Comparison of ENCODE assay signal across 29 cellular contexts in genomic region chr9:112000743-112001142, GRCh38.
DNase-seq lines count a peak whose midpoint lies in the region; ATAC-seq and TF ChIP-seq lines count a peak whose summit lies in the region.
"Had no signal": no experiment of that assay in that cellular context is flagged by ENCODE, and none has a peak within 500 bp of the region (broad histone marks: within the 10 kb centered on the region; RNA-seq: fewer than 3 reads in every experiment).

No MANE protein-coding gene starts in this region.

- H3K4me3 Mint-ChIP-seq in activated naive CD8-positive, alpha-beta T cell treated with anti-CD3 and anti-CD28 coated beads, Interleukin-2, amount 10 ng/mL, durations not matched to agents 7 days and 5 days, result peak overlapping the region; percentile 39
- H3K4me3 Mint-ChIP-seq in activated naive CD8-positive, alpha-beta T cell treated with anti-CD3 and anti-CD28 coated beads, Interleukin-2, amount 50 U/mL, for 24 hours, result no peak overlapping the region
- H3K4me3 Mint-ChIP-seq in activated B cell treated with CpG ODN at 0.5 μM for 24 hours, result no peak overlapping the region
- H3K4me3 Mint-ChIP-seq: mesothelial cell of epicardium had no signal

- TF ChIP-seq CTCF in activated B cell treated with CpG ODN at 0.5 μM for 24 hours (IDR thresholded peaks at IDR 0.05) (no peak), fibroblast of mammary gland (conservative IDR thresholded peaks at IDR 0.05; ENCODE audit: control insufficient read depth, insufficient read depth, low read depth, low read length) (peak; percentile 8)

- POLR2A ChIA-PET in activated naive CD8-positive, alpha-beta T cell treated with anti-CD3 and anti-CD28 coated beads, Interleukin-2, amount 10 ng/mL, durations not matched to agents 7 days and 5 days (lab: Charles Lee), result no interaction called here
- POLR2A ChIA-PET in activated B cell treated with CpG ODN at 0.5 μM for 24 hours (lab: Charles Lee), result no interaction called here

- ATAC-seq in activated naive CD8-positive, alpha-beta T cell treated with anti-CD3 and anti-CD28 coated beads, Interleukin-2, amount 10 ng/mL, durations not matched to agents 7 days and 5 days (ENCODE audit: low read depth), result no peak
- ATAC-seq in activated naive CD8-positive, alpha-beta T cell treated with anti-CD3 and anti-CD28 coated beads, Interleukin-2, amount 50 U/mL, for 24 hours, result no peak
- ATAC-seq in activated B cell treated with CpG ODN at 0.5 μM for 24 hours (ENCODE audit: low read depth) (no peak), esophagus mucosa (no peak), HG03045 (IDR thresholded peaks at IDR 0.05; ENCODE audit: unreplicated experiment) (no peak)
- ATAC-seq: SK-N-SH treated with all-trans-retinoic acid at 6 μM for 48 hours had no signal

- CTCF ChIA-PET in activated B cell treated with CpG ODN at 0.5 μM for 24 hours (lab: Charles Lee), result no interaction called here

- intact Hi-C loops in activated B cell treated with CpG ODN at 0.5 μM for 24 hours (cut with micrococcal nuclease), result no loop called here

- no peaks in the 10 kb centered on the region for H3K9me3 Mint-ChIP-seq in activated naive CD8-positive, alpha-beta T cell treated with anti-CD3 and anti-CD28 coated beads, Interleukin-2, amount 10 ng/mL, durations not matched to agents 7 days and 5 days
- H3K9me3 Mint-ChIP-seq in activated naive CD8-positive, alpha-beta T cell treated with anti-CD3 and anti-CD28 coated beads, Interleukin-2, amount 50 U/mL, for 24 hours, result no peaks in the 10 kb centered on the region
- no peaks in the 10 kb centered on the region for H3K9me3 Mint-ChIP-seq in activated B cell treated with CpG ODN at 0.5 μM for 24 hours
- H3K9me3 Mint-ChIP-seq: mesothelial cell of epicardium, naive B cell had no signal

- peaks cover 16% of the 10 kb centered on the region for H3K4me1 Mint-ChIP-seq in activated naive CD8-positive, alpha-beta T cell treated with anti-CD3 and anti-CD28 coated beads, Interleukin-2, amount 10 ng/mL, durations not matched to agents 7 days and 5 days
- peaks cover 35% of the 10 kb centered on the region for H3K4me1 Mint-ChIP-seq in activated naive CD8-positive, alpha-beta T cell treated with anti-CD3 and anti-CD28 coated beads, Interleukin-2, amount 50 U/mL, for 24 hours
- peaks cover 44% of the 10 kb centered on the region for H3K4me1 Mint-ChIP-seq in activated B cell treated with CpG ODN at 0.5 μM for 24 hours
- H3K4me1 Mint-ChIP-seq: mesothelial cell of epicardium had no signal

- DNase-seq in activated naive CD8-positive, alpha-beta T cell treated with anti-CD3 and anti-CD28 coated beads, Interleukin-2, amount 10 ng/mL, durations not matched to agents 7 days and 5 days, result no peak
- no peak for DNase-seq in activated naive CD8-positive, alpha-beta T cell treated with anti-CD3 and anti-CD28 coated beads, Interleukin-2, amount 50 U/mL, for 24 hours
- DNase-seq in activated B cell treated with CpG ODN at 0.5 μM for 24 hours (no peak), fibroblast of mammary gland (ENCODE audit: low read depth) (no peak), renal cortical epithelial cell (ENCODE audit: low read depth) (peak; percentile 65), anterior cingulate cortex (lab: John Stamatoyannopoulos, UW) (no peak)
- DNase-seq: 8988T; activated CD4-positive, alpha-beta T cell treated with anti-CD3 and anti-CD28 coated beads for 4 hours; activated effector memory CD4-positive, alpha-beta T cell treated with anti-CD3 and anti-CD28 coated beads, Interleukin-2, amount 50 U/mL, for 16 hours; colonic mucosa; DMS53; effector CD8-positive, alpha-beta T cell; esophagus squamous epithelium; GDM1; islet precursor cell; left ventricle myocardium inferior; naive B cell; NCI-H146; NCI-H446 treated with DMSO at 0.1 percent for 48 hours; stimulated activated CD4-positive, alpha-beta T cell treated with anti-CD3 and anti-CD28 coated beads, Interleukin-1b, Interleukin-23, amount 100 ng/mL, for 48 hours; stimulated activated CD8-positive, alpha-beta memory T cell treated with anti-CD3 and anti-CD28 coated beads, Interleukin-4, amount 100 ng/mL, for 48 hours; stomach; T-helper 2 cell; thyroid gland had no signal

- peaks cover 6% of the 10 kb centered on the region for H3K36me3 Mint-ChIP-seq in activated naive CD8-positive, alpha-beta T cell treated with anti-CD3 and anti-CD28 coated beads, Interleukin-2, amount 10 ng/mL, durations not matched to agents 7 days and 5 days
- no peaks in the 10 kb centered on the region for H3K36me3 Mint-ChIP-seq in activated naive CD8-positive, alpha-beta T cell treated with anti-CD3 and anti-CD28 coated beads, Interleukin-2, amount 50 U/mL, for 24 hours (ENCODE audit: low read depth)
- no peaks in the 10 kb centered on the region for H3K36me3 Mint-ChIP-seq in activated B cell treated with CpG ODN at 0.5 μM for 24 hours (ENCODE audit: low read depth)
- H3K36me3 Mint-ChIP-seq: mesothelial cell of epicardium, naive B cell had no signal

- no peak overlapping the region for H3K27ac Mint-ChIP-seq in activated naive CD8-positive, alpha-beta T cell treated with anti-CD3 and anti-CD28 coated beads, Interleukin-2, amount 10 ng/mL, durations not matched to agents 7 days and 5 days
- no peak overlapping the region for H3K27ac Mint-ChIP-seq in activated naive CD8-positive, alpha-beta T cell treated with anti-CD3 and anti-CD28 coated beads, Interleukin-2, amount 50 U/mL, for 24 hours
- peak overlapping the region; percentile 27 for H3K27ac Mint-ChIP-seq in activated B cell treated with CpG ODN at 0.5 μM for 24 hours
- H3K27ac Mint-ChIP-seq: mesothelial cell of epicardium had no signal

- H3K27me3 Mint-ChIP-seq in activated naive CD8-positive, alpha-beta T cell treated with anti-CD3 and anti-CD28 coated beads, Interleukin-2, amount 10 ng/mL, durations not matched to agents 7 days and 5 days, result peaks cover 2% of the 10 kb centered on the region
- no peaks in the 10 kb centered on the region for H3K27me3 Mint-ChIP-seq in activated naive CD8-positive, alpha-beta T cell treated with anti-CD3 and anti-CD28 coated beads, Interleukin-2, amount 50 U/mL, for 24 hours
- no peaks in the 10 kb centered on the region for H3K27me3 Mint-ChIP-seq in activated B cell treated with CpG ODN at 0.5 μM for 24 hours
- H3K27me3 Mint-ChIP-seq: naive B cell had no signal

- no peak overlapping the region for H3K4me3 ChIP-seq in fibroblast of mammary gland (ENCODE audit: control insufficient read depth, low read depth, low read length)
- H3K4me3 ChIP-seq: colonic mucosa, esophagus squamous epithelium, left ventricle myocardium inferior, smooth muscle cell, stomach, thyroid gland had no signal
